In the genomic region with DNA sequence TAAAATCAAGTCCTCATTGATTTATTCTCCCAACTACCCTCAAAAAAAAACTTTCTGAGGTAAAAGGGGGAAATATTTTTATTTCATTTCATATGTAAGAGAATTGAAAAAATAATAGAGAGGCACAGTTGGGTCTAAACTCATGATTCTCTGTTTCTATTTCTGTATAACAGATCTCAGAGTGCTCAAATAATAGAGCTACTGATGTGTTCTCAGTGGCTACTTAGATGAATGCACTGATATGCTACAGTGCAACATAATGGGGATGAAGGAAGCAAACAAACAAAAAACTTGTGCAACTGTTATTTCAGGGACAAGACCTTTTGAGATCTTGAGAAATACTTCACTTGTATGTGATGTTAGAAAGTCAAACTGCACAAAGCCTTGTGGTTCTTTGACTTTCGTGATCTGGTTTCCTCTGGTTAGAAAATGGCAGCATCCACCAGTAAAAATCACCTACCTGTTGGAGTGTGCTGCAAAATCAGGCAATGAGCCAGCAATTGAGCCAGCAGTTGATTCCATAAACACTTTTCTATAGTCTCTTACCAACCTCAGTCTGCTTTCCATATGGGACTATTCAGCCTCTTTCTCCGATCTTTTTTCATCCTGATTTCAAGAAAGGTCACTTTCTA, we compare ENCODE assay signal across 1 cellular context.
TF ChIP-seq lines count a peak whose summit lies in the region.

No MANE protein-coding gene starts in this region.

TF ChIP-seq in GM12891, 5 proteins besides CTCF, POLR2A, EP300 and RAD21:
- TF ChIP-seq POLR2AphosphoS5 (IDR thresholded peaks at IDR 0.05; ENCODE audit: low read depth, low read length) (no peak), POU2F2 (IDR thresholded peaks at IDR 0.05; ENCODE audit: low read depth, low read length) (no peak), TAF1 (IDR thresholded peaks at IDR 0.05; ENCODE audit: low read depth, low read length) (no peak), SPI1 (IDR thresholded peaks at IDR 0.05; ENCODE audit: low read depth, low read length) (no peak), PAX5 (IDR thresholded peaks at IDR 0.05; ENCODE audit: insufficient read depth, low read length, severe bottlenecking) (no peak)
TF ChIP-seq in GM12891: peak in this region for 0.
